Comparison of ENCODE assay signal across 8 cellular contexts in the genomic region with DNA sequence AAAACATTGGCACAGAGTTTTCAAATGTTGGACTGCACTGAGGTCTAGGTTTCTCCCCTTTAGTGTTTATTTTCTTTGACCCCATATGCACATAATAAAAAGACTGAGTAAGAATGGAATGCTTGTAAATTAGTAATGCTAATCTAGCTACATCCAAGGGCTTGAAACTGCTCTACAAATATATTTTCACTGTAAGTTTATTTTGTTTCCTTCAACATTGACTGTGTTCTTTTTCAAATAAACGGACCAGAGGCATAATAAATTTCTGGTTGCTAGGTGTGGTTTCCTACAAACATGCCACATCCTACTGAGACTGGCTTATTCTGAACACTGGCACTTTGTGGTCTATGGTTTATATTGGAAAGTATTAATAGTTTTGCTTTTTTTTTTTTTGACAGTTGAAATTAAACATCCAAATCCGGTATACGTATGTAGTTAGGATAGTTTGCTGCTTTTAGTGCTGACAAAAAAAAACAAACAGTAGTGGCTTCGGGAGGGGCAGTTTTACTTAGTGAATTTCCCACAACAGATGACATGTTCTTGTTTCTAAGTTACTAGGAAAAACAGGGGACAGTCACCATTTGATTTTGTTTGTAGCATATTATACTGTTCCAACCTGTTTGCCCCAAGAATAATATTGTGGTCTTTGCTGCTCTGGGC. TPM values are rescaled to one million over a fixed set of nuclear protein-coding genes. Genes with fewer than 3 reads are reported as not detected.
A peak's percentile ranks its signal among the peaks of the same experiment; 100 is the strongest.
DNase-seq lines count a peak whose midpoint lies in the region; ATAC-seq and TF ChIP-seq lines count a peak whose summit lies in the region.

No MANE protein-coding gene starts in this region.

- H3K4me1 Mint-ChIP-seq in naive B cell = peaks cover 38 to 53% (median 45%) of the 10 kb centered on the region in 3 donors

- POLR2A ChIA-PET in BJ (lab: Charles Lee) = interaction anchor here (0.6 kb wide), 1 partner anchor 22 kb away, joined by 3 read pairs; no protein-coding TSS in a partner anchor

- intact Hi-C loops in mammary epithelial cell (cut with micrococcal nuclease) = no loop called here

- H3K4me3 ChIP-seq in BJ (ENCODE audit: low read depth, low read length) = no peak overlapping the region
- H3K4me3 ChIP-seq in mammary epithelial cell (replicated peaks in 1 of 3; ENCODE audit: insufficient read depth in 1 of 3, low read depth in 2 of 3, low read length in 3 of 3) = no peak overlapping the region

- H3K4me3 Mint-ChIP-seq in naive B cell = peak overlapping the region; percentile 75 to 91 (median 83)

- no peak overlapping the region for H3K4me2 ChIP-seq in mammary epithelial cell (ENCODE audit: insufficient read depth, low read depth, low read length)

- in situ Hi-C loops in mammary epithelial cell (cut with MboI; ENCODE audit: low sequenced_read_pairs in 2 of 2) = no loop called here

- H3K27me3 Mint-ChIP-seq in naive B cell = no peaks in the 10 kb centered on the region

- no peaks in the 10 kb centered on the region for H3K27me3 ChIP-seq in BJ (ENCODE audit: control insufficient read depth, insufficient read depth, low read length)
- H3K27me3 ChIP-seq in mammary epithelial cell (ENCODE audit: insufficient read depth, low read length) = no peaks in the 10 kb centered on the region

- H3K9ac ChIP-seq in mammary epithelial cell (ENCODE audit: insufficient read depth, low read length) = no peak overlapping the region

- 87% methylated on average over 4 of the region's 4 CpGs for WGBS in mammary epithelial cell (ENCODE audit: low coverage, missing lambda C conversion rate)

- H3K36me3 ChIP-seq in BJ (ENCODE audit: control insufficient read depth, insufficient read depth, low read length) = no peaks in the 10 kb centered on the region
- no peaks in the 10 kb centered on the region for H3K36me3 ChIP-seq in mammary epithelial cell (ENCODE audit: insufficient read depth, low read length)

- CTCF ChIA-PET in BJ (lab: Yijun Ruan, JAX) = no interaction called here
- CTCF ChIA-PET in mammary epithelial cell (lab: Charles Lee; ENCODE audit: low non-redundant PET) = no interaction called here

- no peaks in the 10 kb centered on the region for H3K9me3 ChIP-seq in mammary epithelial cell (replicated peaks; ENCODE audit: insufficient read depth, low read length)

- H3K4me1 ChIP-seq in mammary epithelial cell (ENCODE audit: insufficient read depth, low read length) = no peaks in the 10 kb centered on the region

- peaks cover 4 to 13% of the 10 kb centered on the region in 2 donors for H3K36me3 Mint-ChIP-seq in naive B cell

- no TSS peak for BruUV-seq in mammary epithelial cell (replicated peaks; lab: Mats Ljungman, UMichigan)

- dilution Hi-C loops in mammary epithelial cell (cut with HindIII; ENCODE audit: low sequenced_read_pairs) = no loop called here

- no peak overlapping the region for H3K27ac ChIP-seq in mammary epithelial cell (ENCODE audit: insufficient read depth, low read depth, low read length)

- H3K79me2 ChIP-seq in mammary epithelial cell (ENCODE audit: insufficient read depth, low read length) = no peaks in the 10 kb centered on the region

- H4K20me1 ChIP-seq in mammary epithelial cell (ENCODE audit: insufficient read depth, low read length) = no peaks in the 10 kb centered on the region

- DNase-seq in BJ (ENCODE audit: low read depth) = peak; percentile 84
- DNase-seq in HT1080 (ENCODE audit: low read depth) = peak; percentile 11
- DNase-seq in mammary epithelial cell = peak; percentile 32
- peak; percentile 62 for DNase-seq in naive B cell
- no peak for DNase-seq in iPS-NIHi11 (ENCODE audit: low spot score)
- no peak for DNase-seq in SHP77 (lab: John Stamatoyannopoulos, UW)
- no peak for DNase-seq in midbrain (lab: John Stamatoyannopoulos, UW)

- ATAC-seq in naive B cell (ENCODE audit: low read depth in 2 of 2) (peak; percentile 74 to 79), GM18861 (IDR thresholded peaks at IDR 0.05; ENCODE audit: unreplicated experiment) (no peak)

- TF ChIP-seq CTCF in BJ (IDR thresholded peaks at IDR 0.05; ENCODE audit: insufficient read depth, low read depth, low read length) (no peak), mammary epithelial cell (conservative IDR thresholded peaks at IDR 0.05 in 1 of 2, IDR thresholded peaks at IDR 0.05 in 1 of 2; ENCODE audit: extremely low read depth in 1 of 2, insufficient read depth in 1 of 2, low read depth in 1 of 2, low read length in 2 of 2) (no peak)

- H3K27ac Mint-ChIP-seq in naive B cell = peak overlapping the region; percentile 94 to 99 (median 98)

- H2AFZ ChIP-seq in mammary epithelial cell (ENCODE audit: low read depth, low read length) = no peak overlapping the region

- H3K9me3 Mint-ChIP-seq in naive B cell = no peaks in the 10 kb centered on the region

RNA-seq across cellular contexts. Expression of a gene that starts 13.2 kb away (rescaled TPM):
- polyA plus RNA-seq in BJ (2011; rRNA removed) = 7.4 and 8.6 TPM in 2 replicates
- 3.7 and 3.9 TPM in 2 replicates for polyA minus RNA-seq in BJ (2011; rRNA and poly(A)+ RNA removed)
- total RNA-seq in HT1080 (2014; rRNA removed; shearing (Covaris generic)) = 1.2 and 1.6 TPM in 2 replicates
- 1.9 and 2.2 TPM in 2 replicates for polyA plus RNA-seq in HT1080 (2015; cell fraction: cytosol; rRNA removed)
- 2.3 and 5.1 TPM in 2 replicates for polyA plus RNA-seq in HT1080 (2015; cell fraction: nucleus; rRNA removed)
- total RNA-seq in mammary epithelial cell = 10 to 100 TPM in 1 of 2 donors, 1 to 10 TPM in 1; 7.0 to 15.6 TPM
- polyA plus RNA-seq in mammary epithelial cell = 4.1 TPM
- 6.9 TPM for polyA minus RNA-seq in mammary epithelial cell
- polyA plus RNA-seq in naive B cell (ENCODE audit: low read depth in 6 of 6) = 10 to 100 TPM; 37.4 to 76.1 (median 56.0) TPM

RNA-seq across cellular contexts. Expression of a gene that starts 39.0 kb away (rescaled TPM):
- polyA plus RNA-seq in BJ (2011; rRNA removed) = 2.9 and 5.1 TPM in 2 replicates
- 0.93 and 1.2 TPM in 2 replicates for polyA minus RNA-seq in BJ (2011; rRNA and poly(A)+ RNA removed)
- 1.0 and 2.6 TPM in 2 replicates for total RNA-seq in HT1080 (2014; rRNA removed; shearing (Covaris generic))
- polyA plus RNA-seq in HT1080 (2015; cell fraction: cytosol; rRNA removed) = 1.4 and 3.1 TPM in 2 replicates
- polyA plus RNA-seq in HT1080 (2015; cell fraction: nucleus; rRNA removed) = 3.8 and 4.3 TPM in 2 replicates
- 10 to 100 TPM in 1 of 2 donors, 1 to 10 TPM in 1; 2.5 to 20.3 TPM for total RNA-seq in mammary epithelial cell
- polyA plus RNA-seq in mammary epithelial cell = 7.4 TPM
- 3.4 TPM for polyA minus RNA-seq in mammary epithelial cell
- 10 to 100 TPM; 15.8 to 39.2 (median 21.7) TPM for polyA plus RNA-seq in naive B cell (ENCODE audit: low read depth in 6 of 6)

Comparison
In these comparisons a context has a peak if more than half of its experiments do, and no peak if none do; other contexts are left out.
1. DNase-seq: peak in BJ (single experiment), HT1080 (single experiment), mammary epithelial cell (single experiment) and naive B cell (single experiment); none in iPS-NIHi11 (single experiment), SHP77 (0 of 2) and midbrain (single experiment).